17 cellular contexts compared by ENCODE assay signal in genomic region chr2:38734299-38735058, GRCh38. TPM values are rescaled to one million over a fixed set of nuclear protein-coding genes. Genes with fewer than 3 reads are reported as not detected.
DNase-seq lines count a peak whose midpoint lies in the region; ATAC-seq, FAIRE-seq and TF ChIP-seq lines count a peak whose summit lies in the region.
"Had no signal": no experiment of that assay in that cellular context is flagged by ENCODE, and none has a peak within 500 bp of the region (broad histone marks: within the 10 kb centered on the region; RNA-seq: fewer than 3 reads in every experiment).

No MANE protein-coding gene starts in this region.

- no peaks in the 10 kb centered on the region for H3K9me2 ChIP-seq in GM23338 (ENCODE audit: insufficient read depth)

- H3K4me3 Mint-ChIP-seq in activated CD4-positive, alpha-beta memory T cell treated with anti-CD3 and anti-CD28 coated beads for 36 hours = no peak overlapping the region
- H3K4me3 Mint-ChIP-seq in activated CD4-positive, alpha-beta memory T cell treated with anti-CD3 and anti-CD28 coated beads, Interleukin-2, amount 10 ng/mL, durations not matched to agents 7 days and 5 days = no peak overlapping the region
- H3K4me3 Mint-ChIP-seq in GM23338 = no peak overlapping the region
- peak overlapping the region; percentile 37 for H3K4me3 Mint-ChIP-seq in astrocyte (ENCODE audit: unreplicated experiment)
- H3K4me3 Mint-ChIP-seq in natural killer cell = no peak overlapping the region

- H3K9ac ChIP-seq in astrocyte (ENCODE audit: low read length) = no peak overlapping the region
- no peak overlapping the region for H3K9ac ChIP-seq in muscle layer of colon (ENCODE audit: low read length)

- ATAC-seq in GM23338 (no peak), GM19463 (IDR thresholded peaks at IDR 0.05; ENCODE audit: unreplicated experiment) (no peak), natural killer cell (no peak)

- H3K79me2 ChIP-seq in GM23338 (replicated peaks; ENCODE audit: insufficient read depth) (peaks cover 4% of the 10 kb centered on the region; the same call in 1 of the 2 replicates), astrocyte (ENCODE audit: insufficient read depth, low read length) (peaks cover 3% of the 10 kb centered on the region)

- H3K36me3 ChIP-seq in GM23338 (ENCODE audit: insufficient read depth) = peaks cover 5% of the 10 kb centered on the region
- no peaks in the 10 kb centered on the region for H3K36me3 ChIP-seq in astrocyte (ENCODE audit: insufficient read depth, low read length)
- H3K36me3 ChIP-seq in muscle layer of colon (ENCODE audit: insufficient read depth, low read length) = peaks cover 18% of the 10 kb centered on the region
- H3K36me3 ChIP-seq: colonic mucosa had no signal

- H3K4me1 ChIP-seq in GM23338 (ENCODE audit: insufficient read depth) (peaks cover 16% of the 10 kb centered on the region), astrocyte (ENCODE audit: insufficient read depth, low read length) (no peaks in the 10 kb centered on the region), muscle layer of colon (ENCODE audit: insufficient read depth, low read length) (peaks cover 39% of the 10 kb centered on the region)
- H3K4me1 ChIP-seq: colonic mucosa, SJSA1 had no signal

- 0 out of 2 replicates have a peak, but pooled peaks cover 8% of the 10 kb centered on the region for H3F3A ChIP-seq in GM23338 (replicated peaks; ENCODE audit: low read depth)

- H3K4me1 Mint-ChIP-seq in activated CD4-positive, alpha-beta memory T cell treated with anti-CD3 and anti-CD28 coated beads for 36 hours (ENCODE audit: low read depth) = peaks cover 19% of the 10 kb centered on the region
- peaks cover 15% of the 10 kb centered on the region for H3K4me1 Mint-ChIP-seq in activated CD4-positive, alpha-beta memory T cell treated with anti-CD3 and anti-CD28 coated beads, Interleukin-2, amount 10 ng/mL, durations not matched to agents 7 days and 5 days
- H3K4me1 Mint-ChIP-seq in GM23338 = peaks cover 21% of the 10 kb centered on the region
- no peaks in the 10 kb centered on the region for H3K4me1 Mint-ChIP-seq in astrocyte (ENCODE audit: low read depth, unreplicated experiment)
- peaks cover 0 to 10% of the 10 kb centered on the region in 2 donors for H3K4me1 Mint-ChIP-seq in natural killer cell

- TF ChIP-seq CTCF in GM23338 (conservative IDR thresholded peaks at IDR 0.05; ENCODE audit: low read depth in 2 of 2) = no peak
- TF ChIP-seq CTCF in astrocyte (IDR thresholded peaks at IDR 0.05; ENCODE audit: insufficient read depth, low read depth, low read length) = no peak
- TF ChIP-seq CTCF in natural killer cell (IDR thresholded peaks at IDR 0.05) = no peak

- no peak overlapping the region for H3K4me3 ChIP-seq in GM23338
- H3K4me3 ChIP-seq in astrocyte (ENCODE audit: insufficient read depth, low read depth, low read length) = no peak overlapping the region
- H3K4me3 ChIP-seq in muscle layer of colon (ENCODE audit: low read depth in 1 of 2, low read length in 2 of 2) = no peak overlapping the region
- H3K4me3 ChIP-seq: colonic mucosa, lung, SJSA1 had no signal

- peak overlapping the region; percentile 72; the same call in 1 of the 2 replicates for H3K27ac ChIP-seq in GM23338 (ENCODE audit: low read depth)
- no peak overlapping the region for H3K27ac ChIP-seq in astrocyte (ENCODE audit: low read depth, low read length)
- peak overlapping the region; percentile 74 for H3K27ac ChIP-seq in muscle layer of colon (ENCODE audit: low read depth, low read length)
- H3K27ac ChIP-seq: colonic mucosa, SJSA1 had no signal

- intact Hi-C loops in activated CD4-positive, alpha-beta memory T cell treated with anti-CD3 and anti-CD28 coated beads for 36 hours (cut with micrococcal nuclease) = no loop called here
- intact Hi-C loops in natural killer cell (cut with micrococcal nuclease) = no loop called here

- H3K9me3 ChIP-seq in astrocyte (ENCODE audit: insufficient read depth, low read depth, low read length) (no peaks in the 10 kb centered on the region), muscle layer of colon (ENCODE audit: low read length) (no peaks in the 10 kb centered on the region)
- H3K9me3 ChIP-seq: colonic mucosa, SJSA1 had no signal

- peaks cover 41% of the 10 kb centered on the region for H3K36me3 Mint-ChIP-seq in activated CD4-positive, alpha-beta memory T cell treated with anti-CD3 and anti-CD28 coated beads for 36 hours
- H3K36me3 Mint-ChIP-seq in activated CD4-positive, alpha-beta memory T cell treated with anti-CD3 and anti-CD28 coated beads, Interleukin-2, amount 10 ng/mL, durations not matched to agents 7 days and 5 days (ENCODE audit: low read depth) = peaks cover 71% of the 10 kb centered on the region
- H3K36me3 Mint-ChIP-seq in GM23338 (ENCODE audit: low read depth) = peaks cover 26% of the 10 kb centered on the region
- H3K36me3 Mint-ChIP-seq in astrocyte (ENCODE audit: low read depth, unreplicated experiment) = peaks cover 28% of the 10 kb centered on the region
- peaks cover 6% of the 10 kb centered on the region for H3K36me3 Mint-ChIP-seq in natural killer cell

- no peaks in the 10 kb centered on the region for H3K27me3 Mint-ChIP-seq in activated CD4-positive, alpha-beta memory T cell treated with anti-CD3 and anti-CD28 coated beads for 36 hours
- H3K27me3 Mint-ChIP-seq in activated CD4-positive, alpha-beta memory T cell treated with anti-CD3 and anti-CD28 coated beads, Interleukin-2, amount 10 ng/mL, durations not matched to agents 7 days and 5 days = no peaks in the 10 kb centered on the region
- peaks cover 13% of the 10 kb centered on the region for H3K27me3 Mint-ChIP-seq in GM23338 (ENCODE audit: insufficient read depth, low read depth, poor library complexity)
- no peaks in the 10 kb centered on the region for H3K27me3 Mint-ChIP-seq in astrocyte (ENCODE audit: low read depth, unreplicated experiment)
- H3K27me3 Mint-ChIP-seq in natural killer cell (ENCODE audit: low read depth in 2 of 2) = no peaks in the 10 kb centered on the region

- POLR2A ChIA-PET in activated CD4-positive, alpha-beta memory T cell treated with anti-CD3 and anti-CD28 coated beads for 36 hours (lab: Charles Lee) = interaction anchor here (0.6 to 1.7 kb wide), 5 partner anchors 9 to 181 kb away, joined by 3 to 4 read pairs (median 3); partner anchors contain the start of gene SRSF7
- POLR2A ChIA-PET in activated CD4-positive, alpha-beta memory T cell treated with anti-CD3 and anti-CD28 coated beads, Interleukin-2, amount 10 ng/mL, durations not matched to agents 7 days and 5 days (lab: Charles Lee) = interaction anchor here (0.7 to 13.9 kb wide), 5 partner anchors 8 to 192 kb away, joined by 3 to 170 read pairs (median 4); partner anchors contain the start of gene SRSF7

- no peak overlapping the region for H3K27ac Mint-ChIP-seq in activated CD4-positive, alpha-beta memory T cell treated with anti-CD3 and anti-CD28 coated beads for 36 hours
- H3K27ac Mint-ChIP-seq in activated CD4-positive, alpha-beta memory T cell treated with anti-CD3 and anti-CD28 coated beads, Interleukin-2, amount 10 ng/mL, durations not matched to agents 7 days and 5 days = no peak overlapping the region
- no peak overlapping the region for H3K27ac Mint-ChIP-seq in GM23338
- H3K27ac Mint-ChIP-seq in astrocyte (ENCODE audit: unreplicated experiment) = no peak overlapping the region
- no peak overlapping the region for H3K27ac Mint-ChIP-seq in natural killer cell

- H3K9me3 Mint-ChIP-seq in activated CD4-positive, alpha-beta memory T cell treated with anti-CD3 and anti-CD28 coated beads for 36 hours = no peaks in the 10 kb centered on the region
- no peaks in the 10 kb centered on the region for H3K9me3 Mint-ChIP-seq in activated CD4-positive, alpha-beta memory T cell treated with anti-CD3 and anti-CD28 coated beads, Interleukin-2, amount 10 ng/mL, durations not matched to agents 7 days and 5 days
- H3K9me3 Mint-ChIP-seq in GM23338 (peaks cover 8% of the 10 kb centered on the region; the same call in 2 of the 3 replicates), astrocyte (ENCODE audit: unreplicated experiment) (no peaks in the 10 kb centered on the region), natural killer cell (no peaks in the 10 kb centered on the region)
- H3K9me3 Mint-ChIP-seq: activated naive CD4-positive, alpha-beta T cell treated with anti-CD3 and anti-CD28 coated beads, Interleukin-2, amount 50 U/mL, for 72 hours had no signal

- H3K27me3 ChIP-seq in GM23338 (ENCODE audit: insufficient read depth) = no peaks in the 10 kb centered on the region
- no peaks in the 10 kb centered on the region for H3K27me3 ChIP-seq in astrocyte (ENCODE audit: insufficient read depth, low read length)
- H3K27me3 ChIP-seq in muscle layer of colon (ENCODE audit: control insufficient read depth in 1 of 2, insufficient read depth in 2 of 2, low read length in 2 of 2) = no peaks in the 10 kb centered on the region
- H3K27me3 ChIP-seq: colonic mucosa, SJSA1 had no signal

- H3K4me2 ChIP-seq in GM23338 (no peak overlapping the region), astrocyte (ENCODE audit: low read length) (no peak overlapping the region)

- H2AFZ ChIP-seq in GM23338 = no peak overlapping the region
- H2AFZ ChIP-seq in astrocyte (ENCODE audit: low read depth, low read length) = no peak overlapping the region

- CTCF ChIA-PET in activated CD4-positive, alpha-beta memory T cell treated with anti-CD3 and anti-CD28 coated beads for 36 hours (lab: Charles Lee) = interaction anchor here (0.6 to 3.7 kb wide), 9 partner anchors 8 to 1361 kb away, joined by 3 to 32 read pairs (median 4); no protein-coding TSS in a partner anchor
- CTCF ChIA-PET in activated CD4-positive, alpha-beta memory T cell treated with anti-CD3 and anti-CD28 coated beads, Interleukin-2, amount 10 ng/mL, durations not matched to agents 7 days and 5 days (lab: Charles Lee) = interaction anchor here (0.6 to 3.5 kb wide), 10 partner anchors 13 to 199 kb away, joined by 3 to 22 read pairs (median 4); partner anchors contain the start of gene HNRNPLL

- H4K20me1 ChIP-seq in GM23338 (replicated peaks; ENCODE audit: insufficient read depth) (no peaks in the 10 kb centered on the region; the same call in none of the 2 replicates), astrocyte (ENCODE audit: insufficient read depth, low read length) (peaks cover 17% of the 10 kb centered on the region)

- DNase-seq in activated CD4-positive, alpha-beta memory T cell treated with anti-CD3 and anti-CD28 coated beads for 36 hours = peak; percentile 6
- DNase-seq in activated CD4-positive, alpha-beta memory T cell treated with anti-CD3 and anti-CD28 coated beads, Interleukin-2, amount 10 ng/mL, durations not matched to agents 7 days and 5 days = no peak
- no peak for DNase-seq in GM23338 (ENCODE audit: low spot score)
- no peak for DNase-seq in astrocyte (ENCODE audit: low read depth)
- no peak for DNase-seq in natural killer cell
- no peak for DNase-seq in G401 (ENCODE audit: low spot score)
- DNase-seq: colonic mucosa; NCI-H1105 treated with DMSO at 0.1 percent for 48 hours; NCI-H524 treated with DMSO at 0.1 percent for 48 hours; stimulated activated CD4-positive, alpha-beta T cell treated with anti-CD3 and anti-CD28 coated beads, Interleukin-1b, Interleukin-23, amount 100 ng/mL, for 48 hours had no signal

- in situ Hi-C loops in G401 (cut with HindIII; ENCODE audit: low sequenced_read_pairs) = no loop called here

- no peak for FAIRE-seq in astrocyte (lab: Jason Lieb, UNC)
- FAIRE-seq: endometrium, H54 had no signal

RNA-seq across cellular contexts. Expression of gene SRSF7, which starts 16.7 kb away (rescaled TPM):
- 100 to 1,000 TPM; 276 to 279 TPM for total RNA-seq in activated CD4-positive, alpha-beta memory T cell treated with anti-CD3 and anti-CD28 coated beads for 36 hours
- total RNA-seq in activated CD4-positive, alpha-beta memory T cell treated with anti-CD3 and anti-CD28 coated beads, Interleukin-2, amount 10 ng/mL, durations not matched to agents 7 days and 5 days = 100 to 1,000 TPM; 243 to 249 TPM
- total RNA-seq in GM23338 (2014; rRNA removed; shearing (Covaris generic)) = 251 and 274 TPM in 2 replicates
- polyA plus RNA-seq in GM23338 (2016; fragmentation: Nextera tagmentation; extraction: Ambion mirVana) = 534 and 572 TPM in 2 replicates
- total RNA-seq in astrocyte = 104 and 120 TPM in 2 replicates
- total RNA-seq in natural killer cell = 100 to 1,000 TPM; 323 to 538 (median 359) TPM
- total RNA-seq in G401 (2014; rRNA removed; shearing (Covaris generic)) = 183 and 238 TPM in 2 replicates

RNA-seq across cellular contexts. Expression of gene GEMIN6, which starts 43.5 kb away (rescaled TPM):
- total RNA-seq in activated CD4-positive, alpha-beta memory T cell treated with anti-CD3 and anti-CD28 coated beads for 36 hours = 10 to 100 TPM; 24.9 to 26.0 TPM
- 10 to 100 TPM; 12.0 to 15.3 TPM for total RNA-seq in activated CD4-positive, alpha-beta memory T cell treated with anti-CD3 and anti-CD28 coated beads, Interleukin-2, amount 10 ng/mL, durations not matched to agents 7 days and 5 days
- total RNA-seq in GM23338 (2014; rRNA removed; shearing (Covaris generic)) = 11.8 and 12.5 TPM in 2 replicates
- 38.6 and 43.5 TPM in 2 replicates for polyA plus RNA-seq in GM23338 (2016; fragmentation: Nextera tagmentation; extraction: Ambion mirVana)
- 14.0 TPM in 2 replicates for total RNA-seq in astrocyte
- total RNA-seq in natural killer cell = 1 to 10 TPM; 3.5 to 7.3 (median 5.7) TPM
- total RNA-seq in G401 (2014; rRNA removed; shearing (Covaris generic)) = 18.8 and 22.2 TPM in 2 replicates
